ENCODE assay signal across 13 cellular contexts in genomic region chr4:115537387-115537786, GRCh38.
DNase-seq lines count a peak whose midpoint lies in the region; ATAC-seq, FAIRE-seq and TF ChIP-seq lines count a peak whose summit lies in the region.
"Had no signal": no experiment of that assay in that cellular context is flagged by ENCODE, and none has a peak within 500 bp of the region (broad histone marks: within the 10 kb centered on the region; RNA-seq: fewer than 3 reads in every experiment).

No MANE protein-coding gene starts in this region.

- H3K27me3 Mint-ChIP-seq in nephron (ENCODE audit: low read depth): no peaks in the 10 kb centered on the region
- H3K27me3 Mint-ChIP-seq: activated naive CD8-positive, alpha-beta T cell; naive thymus-derived CD8-positive, alpha-beta T cell had no signal

- H3K4me2 ChIP-seq in HepG2 (ENCODE audit: low read depth, low read length): no peak overlapping the region

- no peak overlapping the region for H3K27ac ChIP-seq in VCaP
- no peak overlapping the region for H3K27ac ChIP-seq in HepG2 (ENCODE audit: extremely low read length, insufficient read depth, low read length)

- in situ Hi-C loops in KBM-7 (cut with MboI; ENCODE audit: low pct_unique_long_range_greater_than_20kb, low sequenced_read_pairs) (no loop called here), HepG2 (cut with HindIII; ENCODE audit: extremely low pct_ligation_motif_present, low pct_unique_long_range_greater_than_20kb) (no loop called here)

- intact Hi-C loops in HepG2 (cut with micrococcal nuclease; ENCODE audit: unreplicated experiment): loop anchor here (10.0 kb wide), 1 partner anchor 303 kb away; no protein-coding TSS in a partner anchor

- CTCF ChIA-PET in HepG2 (lab: Yijun Ruan, JAX; ENCODE audit: low intra/inter-chr PET ratio, low total read pairs): no interaction called here

- no peaks in the 10 kb centered on the region for H3K4me1 ChIP-seq in HepG2 (ENCODE audit: insufficient read depth, low read length)
- H3K4me1 ChIP-seq: HAP-1 had no signal

- no peaks in the 10 kb centered on the region for H3K9me3 Mint-ChIP-seq in nephron

- BruUV-seq in HepG2 (replicated peaks; lab: Mats Ljungman, UMichigan): no TSS peak

- no peaks in the 10 kb centered on the region for H3K9me3 ChIP-seq in HepG2 (ENCODE audit: low read length)
- H3K9me3 ChIP-seq: HAP-1 had no signal

- TF ChIP-seq POLR2A in HepG2 (IDR thresholded peaks at IDR 0.05; ENCODE audit: insufficient read depth in 1 of 2, low read depth in 2 of 2, low read length in 2 of 2): no peak

- H3K36me3 ChIP-seq in HepG2 (replicated peaks in 1 of 2; ENCODE audit: control insufficient read depth in 1 of 2, insufficient read depth in 2 of 2, low read length in 2 of 2): no peaks in the 10 kb centered on the region
- H3K36me3 ChIP-seq: HAP-1 had no signal

- no peak overlapping the region for H3K4me3 ChIP-seq in HepG2 (replicated peaks in 1 of 3; ENCODE audit: insufficient read depth in 1 of 3, low read depth in 2 of 3, low read length in 3 of 3)
- H3K4me3 ChIP-seq: HAP-1 had no signal

- TF ChIP-seq RAD21 in HepG2 (CRISPR knock-in tag; IDR thresholded peaks at IDR 0.05): no peak

- no peak for ATAC-seq in HepG2
- ATAC-seq in GM21367 (IDR thresholded peaks at IDR 0.05; ENCODE audit: unreplicated experiment): no peak
- no peak for ATAC-seq in HG03432 (IDR thresholded peaks at IDR 0.05; ENCODE audit: unreplicated experiment)
- ATAC-seq: naive thymus-derived CD8-positive, alpha-beta T cell; stimulated activated naive CD8-positive, alpha-beta T cell treated with anti-CD3 and anti-CD28 coated beads, Interleukin-15, Interleukin-2, amounts not matched to agents 100 U/mL and 50 U/mL, for 24 hours had no signal

- H3K36me3 Mint-ChIP-seq in nephron (ENCODE audit: low read depth): no peaks in the 10 kb centered on the region
- H3K36me3 Mint-ChIP-seq: activated naive CD8-positive, alpha-beta T cell; naive thymus-derived CD8-positive, alpha-beta T cell had no signal

- 1% methylated on average over 2 of the region's 2 CpGs for WGBS in HepG2 (ENCODE audit: low lambda C conversion rate)

- H3K4me1 Mint-ChIP-seq in nephron: no peaks in the 10 kb centered on the region
- H3K4me1 Mint-ChIP-seq: naive thymus-derived CD8-positive, alpha-beta T cell had no signal

- peak; percentile 8 for DNase-seq in DMS 273 (lab: John Stamatoyannopoulos, UW; ENCODE audit: unreplicated experiment)
- DNase-seq in DMS 273 treated with DMSO at 0.1 percent for 48 hours (lab: John Stamatoyannopoulos, UW): no peak
- peak; percentile 15 for DNase-seq in KBM-7
- DNase-seq in HepG2 (ENCODE audit: low spot score): no peak
- DNase-seq: GDM1; naive thymus-derived CD8-positive, alpha-beta T cell; stimulated activated naive CD8-positive, alpha-beta T cell treated with anti-CD3 and anti-CD28 coated beads, Interleukin-15, Interleukin-2, amounts not matched to agents 100 U/mL and 50 U/mL, for 24 hours had no signal

- no peaks in the 10 kb centered on the region for H4K20me1 ChIP-seq in HepG2 (ENCODE audit: insufficient read depth, low read length)

- no peak for FAIRE-seq in HepG2 (lab: Jason Lieb, UNC)

- TF ChIP-seq CTCF in VCaP (conservative IDR thresholded peaks at IDR 0.05) (peak; percentile 56), nephron (IDR thresholded peaks at IDR 0.05; ENCODE audit: unreplicated experiment in 3 of 3) (peak; percentile 17 to 36 (median 35)), HepG2 (CRISPR knock-in tag; IDR thresholded peaks at IDR 0.05) (no peak)

- H2AFZ ChIP-seq in HepG2 (ENCODE audit: low read length): no peak overlapping the region

- POLR2A ChIA-PET in HepG2 (lab: Yijun Ruan, JAX): no interaction called here

- H3K9ac ChIP-seq in HepG2 (ENCODE audit: insufficient read depth, low read depth, low read length): no peak overlapping the region

- no peak overlapping the region for H3K27ac Mint-ChIP-seq in nephron
- H3K27ac Mint-ChIP-seq: activated naive CD8-positive, alpha-beta T cell; naive thymus-derived CD8-positive, alpha-beta T cell had no signal

- TF ChIP-seq EP300 in HepG2 (IDR thresholded peaks at IDR 0.05; ENCODE audit: low read depth in 2 of 2, low read length in 2 of 2): no peak
- no peak for TF ChIP-seq EP300 in HepG2 (CRISPR knock-in tag; IDR thresholded peaks at IDR 0.05; ENCODE audit: borderline replicate concordance)

- H3K4me3 Mint-ChIP-seq in nephron: no peak overlapping the region
- H3K4me3 Mint-ChIP-seq: activated naive CD8-positive, alpha-beta T cell; naive thymus-derived CD8-positive, alpha-beta T cell had no signal

- H3K79me2 ChIP-seq in HepG2 (ENCODE audit: insufficient read depth, low read length): no peaks in the 10 kb centered on the region

- no peaks in the 10 kb centered on the region for H3K27me3 ChIP-seq in HepG2 (ENCODE audit: control insufficient read depth in 1 of 2, insufficient read depth in 2 of 2, low read length in 2 of 2)

TF ChIP-seq in HepG2, 621 proteins besides CTCF, POLR2A, EP300 and RAD21:
- TF ChIP-seq ZNF746 (CRISPR knock-in tag; IDR thresholded peaks at IDR 0.05) (no peak), ZFP82 (CRISPR knock-in tag; IDR thresholded peaks at IDR 0.05; ENCODE audit: borderline replicate concordance) (no peak), FIP1L1 (IDR thresholded peaks at IDR 0.05; ENCODE audit: borderline replicate concordance, insufficient read depth, low read depth, low read length) (no peak), KDM6A (CRISPR knock-in tag; IDR thresholded peaks at IDR 0.05; ENCODE audit: low read depth) (no peak), MTA3 (CRISPR knock-in tag; IDR thresholded peaks at IDR 0.05) (no peak), SRF (IDR thresholded peaks at IDR 0.05; ENCODE audit: low read depth, low read length) (no peak), FOXO4 (CRISPR knock-in tag; conservative IDR thresholded peaks at IDR 0.05) (no peak), ZNF609 (CRISPR knock-in tag; IDR thresholded peaks at IDR 0.05; ENCODE audit: borderline replicate concordance) (no peak), KDM3A (CRISPR knock-in tag; IDR thresholded peaks at IDR 0.05; ENCODE audit: low read depth) (no peak)

Comparison
In these comparisons a context has a peak if more than half of its experiments do, and no peak if none do; other contexts are left out.
1. DNase-seq: peak in DMS 273 (single experiment) and KBM-7 (single experiment); none in DMS 273 treated with DMSO at 0.1 percent for 48 hours (single experiment) and HepG2 (single experiment).